24 cellular contexts compared by ENCODE assay signal in the genomic region with DNA sequence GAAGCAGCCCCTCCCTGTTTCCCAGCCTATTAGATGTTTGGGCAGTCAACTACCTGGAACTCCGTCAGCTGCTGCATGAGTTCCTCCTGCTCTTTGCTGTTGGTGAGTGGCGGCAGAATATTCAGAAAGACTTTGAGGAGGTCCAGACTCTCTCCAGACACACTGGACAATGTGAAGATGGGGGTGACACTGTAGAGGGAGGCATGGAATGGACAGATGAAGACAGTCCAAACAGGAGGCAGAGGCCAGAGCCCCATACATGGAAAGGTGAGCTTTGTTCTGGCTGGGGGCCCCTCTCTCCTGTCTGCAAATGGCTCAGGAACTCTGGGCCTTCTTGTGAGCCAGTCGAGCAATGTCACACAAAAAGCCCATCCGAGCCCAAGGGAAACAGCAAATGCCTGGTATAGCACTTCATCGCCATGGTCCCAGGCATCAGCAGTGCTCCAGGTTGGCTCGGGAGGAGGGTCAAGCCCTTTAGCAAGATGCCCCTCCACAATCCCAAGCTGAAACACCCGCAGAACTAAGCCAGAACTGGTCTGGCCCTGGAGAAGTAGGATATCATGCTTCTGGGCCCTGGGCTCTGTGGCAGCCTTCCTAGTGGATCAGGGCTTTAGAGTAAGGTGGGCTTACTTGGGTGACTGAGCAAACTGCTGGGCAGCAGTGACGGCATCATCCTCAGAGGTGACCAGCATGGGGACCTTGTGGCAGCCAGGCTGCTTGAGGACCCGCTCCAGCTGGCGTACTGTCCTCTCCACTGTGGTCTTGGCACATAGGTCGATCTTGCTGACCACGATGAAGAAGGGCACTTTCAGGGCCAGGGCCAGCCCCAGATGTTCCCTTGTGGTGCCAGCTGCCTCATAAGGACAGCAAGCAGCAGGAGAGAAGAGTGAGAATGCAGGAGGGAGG. TPM values are rescaled to one million over a fixed set of nuclear protein-coding genes. Genes with fewer than 3 reads are reported as not detected.
DNase-seq lines count a peak whose midpoint lies in the region; ATAC-seq and TF ChIP-seq lines count a peak whose summit lies in the region.
"Had no signal": no experiment of that assay in that cellular context is flagged by ENCODE, and none has a peak within 500 bp of the region (broad histone marks: within the 10 kb centered on the region; RNA-seq: fewer than 3 reads in every experiment).

No MANE protein-coding gene starts in this region.

- intact Hi-C loops in mucosa of descending colon (cut with DNase I, micrococcal nuclease), result no loop called here

- peak overlapping the region; percentile 92 for H3K27ac Mint-ChIP-seq in T-helper 17 cell
- H3K27ac Mint-ChIP-seq in endothelial cell (ENCODE audit: unreplicated experiment), result peak overlapping the region; percentile 42
- H3K27ac Mint-ChIP-seq: B cell had no signal

- peak overlapping the region in 2 of 3 donors; percentile 45 to 51 for H3K9ac ChIP-seq in skeletal muscle tissue (ENCODE audit: low read depth in 1 of 3, low read length in 3 of 3)

- peak; percentile 52 for DNase-seq in activated effector memory CD4-positive, alpha-beta T cell treated with anti-CD3 and anti-CD28 coated beads, Interleukin-2, amount 50 U/mL, for 16 hours
- DNase-seq in activated effector memory CD4-positive, alpha-beta T cell treated with Interleukin-2 at 50 U/mL for 16 hours, result no peak
- DNase-seq in T-helper 17 cell (no peak), endothelial cell (ENCODE audit: low spot score) (no peak), COLO829 (ENCODE audit: low spot score) (no peak), kidney tubule cell (ENCODE audit: low spot score) (no peak), mucosa of descending colon (no peak)
- DNase-seq: DMS79; effector memory CD8-positive, alpha-beta T cell; esophagus squamous epithelium; GF-D8; Kasumi-1; NCI-H1048; NCI-H1694 treated with DMSO at 0.1 percent for 48 hours; NCI-H524 treated with DMSO at 0.1 percent for 48 hours; NK-92 treated with Interleukin-12 subunit alpha and Interleukin-12 subunit beta, amount 100 ng/mL, for 24 hours; PC-9; SHP77 had no signal

- H3K4me1 Mint-ChIP-seq in T-helper 17 cell, result peaks cover 26% of the 10 kb centered on the region
- H3K4me1 Mint-ChIP-seq in endothelial cell (ENCODE audit: unreplicated experiment), result peaks cover 45% of the 10 kb centered on the region

- H3K27me3 Mint-ChIP-seq in T-helper 17 cell (no peaks in the 10 kb centered on the region), endothelial cell (ENCODE audit: unreplicated experiment) (peaks cover 7% of the 10 kb centered on the region)
- H3K27me3 Mint-ChIP-seq: B cell; effector memory CD8-positive, alpha-beta T cell had no signal

- H3K4me1 ChIP-seq in skeletal muscle tissue (ENCODE audit: control insufficient read depth in 3 of 3, insufficient read depth in 3 of 3, low read length in 3 of 3) (peaks cover 19 to 25% (median 24%) of the 10 kb centered on the region in 3 donors), mucosa of descending colon (ENCODE audit: low read depth) (peaks cover 11% of the 10 kb centered on the region)

- H3K36me3 Mint-ChIP-seq in T-helper 17 cell (ENCODE audit: low read depth) (peaks cover 3% of the 10 kb centered on the region), endothelial cell (ENCODE audit: low read depth, unreplicated experiment) (peaks cover 50% of the 10 kb centered on the region)

- no peak for TF ChIP-seq CTCF in endothelial cell (IDR thresholded peaks at IDR 0.05; ENCODE audit: unreplicated experiment)
- TF ChIP-seq CTCF in mucosa of descending colon (IDR thresholded peaks at IDR 0.05), result no peak

- no peaks in the 10 kb centered on the region for H3K9me3 ChIP-seq in T-helper 17 cell (ENCODE audit: control insufficient read depth, low read length, poor library complexity, severe bottlenecking)
- no peaks in the 10 kb centered on the region for H3K9me3 ChIP-seq in skeletal muscle tissue (ENCODE audit: control insufficient read depth in 3 of 3, low read length in 3 of 3)
- H3K9me3 ChIP-seq in mucosa of descending colon, result no peaks in the 10 kb centered on the region
- H3K9me3 ChIP-seq: A549, esophagus squamous epithelium, prostate gland had no signal

- H3K4me3 Mint-ChIP-seq in T-helper 17 cell, result no peak overlapping the region
- peak overlapping the region; percentile 73 for H3K4me3 Mint-ChIP-seq in endothelial cell (ENCODE audit: unreplicated experiment)
- H3K4me3 Mint-ChIP-seq: B cell; effector memory CD8-positive, alpha-beta T cell had no signal

- no peak overlapping the region for H3K27ac ChIP-seq in skeletal muscle tissue (ENCODE audit: low read depth, low read length)
- H3K27ac ChIP-seq: A549, esophagus squamous epithelium, PC-9, prostate gland had no signal

- H3K27me3 ChIP-seq in skeletal muscle tissue (ENCODE audit: control insufficient read depth in 3 of 3, insufficient read depth in 3 of 3, low read length in 3 of 3), result no peaks in the 10 kb centered on the region
- H3K27me3 ChIP-seq: esophagus squamous epithelium had no signal

- no peaks in the 10 kb centered on the region for H3K9me3 Mint-ChIP-seq in endothelial cell (ENCODE audit: unreplicated experiment)
- H3K9me3 Mint-ChIP-seq: effector memory CD8-positive, alpha-beta T cell had no signal

- H3K36me3 ChIP-seq in skeletal muscle tissue (ENCODE audit: control insufficient read depth in 3 of 3, insufficient read depth in 3 of 3, low read length in 3 of 3) (peaks cover 51 to 63% (median 58%) of the 10 kb centered on the region in 3 donors), mucosa of descending colon (ENCODE audit: low read depth) (no peaks in the 10 kb centered on the region)

- H3K4me3 ChIP-seq in skeletal muscle tissue (ENCODE audit: low read length in 3 of 3) (no peak overlapping the region), mucosa of descending colon (no peak overlapping the region)
- H3K4me3 ChIP-seq: A549, esophagus squamous epithelium, PC-9, prostate gland had no signal

- ATAC-seq in T-helper 17 cell (no peak), mucosa of descending colon (no peak)
- ATAC-seq: A549; activated CD4-positive, CD25-positive, alpha-beta regulatory T cell treated with anti-CD3 and anti-CD28 coated beads, Interleukin-2, amount 50 U/mL, for 24 hours; effector memory CD8-positive, alpha-beta T cell; left lobe of liver had no signal

RNA-seq across cellular contexts. Expression of gene GTPBP2, which starts 4.9 kb away (rescaled TPM):
- total RNA-seq in T-helper 17 cell (10 to 100 TPM; 49.3 to 65.3 TPM), endothelial cell (ENCODE audit: unreplicated experiment) (76.6 TPM), skeletal muscle tissue (30.8 TPM), mucosa of descending colon (100 to 1,000 TPM in 1 of 3 donors, 10 to 100 TPM in 2; 61.1 to 100 (median 82.1) TPM)

RNA-seq across cellular contexts. Expression of gene MAD2L1BP, which starts 11.5 kb away (rescaled TPM):
- total RNA-seq in T-helper 17 cell (10 to 100 TPM; 17.1 to 30.5 TPM), endothelial cell (ENCODE audit: unreplicated experiment) (26.8 TPM), skeletal muscle tissue (25.1 TPM), mucosa of descending colon (10 to 100 TPM; 25.7 to 51.4 (median 41.4) TPM)

RNA-seq across cellular contexts. Expression of gene RSPH9, which starts 20.7 kb away (rescaled TPM):
- total RNA-seq in T-helper 17 cell, result under 1 TPM in 1 of 2 donors, not detected in 1; 0.29 TPM
- total RNA-seq in endothelial cell (ENCODE audit: unreplicated experiment), result not detected
- 0.52 TPM for total RNA-seq in skeletal muscle tissue
- under 1 TPM in 1 of 3 donors, not detected in 2; 0.12 TPM for total RNA-seq in mucosa of descending colon
- total RNA-seq: B cell, left lobe of liver, PC-9 had no signal

RNA-seq across cellular contexts. Expression of gene POLH, which starts 48.1 kb away (rescaled TPM):
- 10 to 100 TPM; 13.0 to 13.3 TPM for total RNA-seq in T-helper 17 cell
- total RNA-seq in endothelial cell (ENCODE audit: unreplicated experiment), result 12.5 TPM
- total RNA-seq in skeletal muscle tissue, result 9.9 TPM
- total RNA-seq in mucosa of descending colon, result 10 to 100 TPM; 12.0 to 17.1 (median 14.2) TPM

RNA-seq across cellular contexts. Expression of gene XPO5, which starts 48.3 kb away (rescaled TPM):
- 10 to 100 TPM; 38.3 to 48.6 TPM for total RNA-seq in T-helper 17 cell
- total RNA-seq in endothelial cell (ENCODE audit: unreplicated experiment), result 37.6 TPM
- total RNA-seq in skeletal muscle tissue, result 35.0 TPM
- total RNA-seq in mucosa of descending colon, result 10 to 100 TPM; 24.0 to 29.4 (median 29.2) TPM
